23 cellular contexts compared by ENCODE assay signal in the genomic region with DNA sequence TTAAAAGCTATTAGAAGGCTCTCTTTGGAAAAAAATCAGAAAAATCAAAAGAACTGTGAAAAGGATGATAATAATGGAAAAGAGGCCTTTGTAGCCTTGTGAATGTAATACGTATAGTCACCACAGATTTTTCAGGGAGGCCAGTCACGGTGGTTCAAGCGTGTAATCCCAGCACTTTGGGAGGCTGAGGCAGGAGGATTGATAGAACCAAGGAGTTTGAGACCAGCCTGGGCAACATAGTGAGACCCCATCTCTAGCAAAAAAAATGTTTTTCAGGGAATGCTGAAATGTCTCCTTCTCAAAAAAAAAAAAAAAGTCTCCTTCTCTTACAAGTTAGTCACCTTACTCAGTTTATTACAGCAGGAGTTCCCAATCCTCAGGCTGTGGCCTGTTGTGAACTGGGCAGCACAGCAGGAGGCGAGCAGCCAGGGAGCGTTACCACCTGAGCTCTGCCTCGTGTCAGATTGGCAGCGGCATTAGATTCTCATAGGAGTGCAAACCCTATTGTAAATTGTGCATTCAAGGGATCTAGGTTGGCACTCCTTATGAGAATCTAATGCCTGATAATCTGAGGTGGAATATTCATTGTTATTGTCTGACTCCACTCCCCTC.
"Had no signal": no experiment of that assay in that cellular context is flagged by ENCODE, and none has a peak within 500 bp of the region (broad histone marks: within the 10 kb centered on the region; RNA-seq: fewer than 3 reads in every experiment).

No MANE protein-coding gene starts in this region.

- H3K9me3 ChIP-seq: colonic mucosa, lower lobe of right lung, suprapubic skin, transverse colon had no signal

- H3K36me3 ChIP-seq: brain microvascular endothelial cell, colonic mucosa, suprapubic skin, transverse colon had no signal

- H3K4me3 Mint-ChIP-seq: activated naive CD8-positive, alpha-beta T cell treated with anti-CD3 and anti-CD28 coated beads for 36 hours; nephron progenitor cell; stimulated activated naive CD8-positive, alpha-beta T cell treated with anti-CD3 and anti-CD28 coated beads, Interleukin-15, amount 100 ng/mL, for 72 hours; T-helper 2 cell treated with Interferon-gamma antibody and Interleukin-4, amounts not matched to agents 5 μg/mL and 100 μg/mL, for 36 hours had no signal

- DNase-seq: activated CD4-positive, alpha-beta T cell treated with anti-CD3 and anti-CD28 coated beads for 48 hours; activated CD4-positive, CD25-positive, alpha-beta regulatory T cell; activated CD8-positive, alpha-beta memory T cell treated with anti-CD3 and anti-CD28 coated beads for 24 hours; activated CD8-positive, alpha-beta memory T cell treated with anti-CD3 and anti-CD28 coated beads, Interleukin-2, amount 50 U/mL, for 48 hours; activated gamma-delta T cell; activated naive CD8-positive, alpha-beta T cell treated with anti-CD3 and anti-CD28 coated beads for 36 hours; brain microvascular endothelial cell; central memory CD4-positive, alpha-beta T cell; colonic mucosa; foreskin keratinocyte; glutamatergic neuron; hippocampal formation; left cardiac atrium; lower lobe of right lung; nephron progenitor cell; nucleus accumbens; posterior cingulate gyrus; stimulated activated naive CD8-positive, alpha-beta T cell treated with anti-CD3 and anti-CD28 coated beads, Interleukin-15, amount 100 ng/mL, for 72 hours; transverse colon had no signal

- H3K4me3 ChIP-seq: colonic mucosa, lower lobe of right lung, SK-N-MC, suprapubic skin, transverse colon had no signal

- FAIRE-seq: islet of Langerhans had no signal

- H3K9me3 Mint-ChIP-seq: activated naive CD8-positive, alpha-beta T cell treated with anti-CD3 and anti-CD28 coated beads for 36 hours; nephron progenitor cell; stimulated activated naive CD8-positive, alpha-beta T cell treated with anti-CD3 and anti-CD28 coated beads, Interleukin-15, amount 100 ng/mL, for 72 hours; T-helper 2 cell treated with Interferon-gamma antibody and Interleukin-4, amounts not matched to agents 5 μg/mL and 100 μg/mL, for 36 hours had no signal

- H3K27me3 Mint-ChIP-seq: activated naive CD8-positive, alpha-beta T cell treated with anti-CD3 and anti-CD28 coated beads for 36 hours; stimulated activated naive CD8-positive, alpha-beta T cell treated with anti-CD3 and anti-CD28 coated beads, Interleukin-15, amount 100 ng/mL, for 72 hours had no signal

- H3K27ac ChIP-seq: brain microvascular endothelial cell, colonic mucosa, foreskin keratinocyte, lower lobe of right lung, SK-N-MC, suprapubic skin, transverse colon had no signal

- H3K27me3 ChIP-seq: brain microvascular endothelial cell, colonic mucosa, foreskin keratinocyte, suprapubic skin, transverse colon had no signal

- ATAC-seq: foreskin keratinocyte; left cardiac atrium; lower lobe of right lung; stimulated activated naive CD8-positive, alpha-beta T cell treated with anti-CD3 and anti-CD28 coated beads, Interleukin-15, amount 100 ng/mL, for 72 hours had no signal

- H3K27ac Mint-ChIP-seq: activated naive CD8-positive, alpha-beta T cell treated with anti-CD3 and anti-CD28 coated beads for 36 hours; nephron progenitor cell; T-helper 2 cell treated with Interferon-gamma antibody and Interleukin-4, amounts not matched to agents 5 μg/mL and 100 μg/mL, for 36 hours had no signal
